In the genomic region with DNA sequence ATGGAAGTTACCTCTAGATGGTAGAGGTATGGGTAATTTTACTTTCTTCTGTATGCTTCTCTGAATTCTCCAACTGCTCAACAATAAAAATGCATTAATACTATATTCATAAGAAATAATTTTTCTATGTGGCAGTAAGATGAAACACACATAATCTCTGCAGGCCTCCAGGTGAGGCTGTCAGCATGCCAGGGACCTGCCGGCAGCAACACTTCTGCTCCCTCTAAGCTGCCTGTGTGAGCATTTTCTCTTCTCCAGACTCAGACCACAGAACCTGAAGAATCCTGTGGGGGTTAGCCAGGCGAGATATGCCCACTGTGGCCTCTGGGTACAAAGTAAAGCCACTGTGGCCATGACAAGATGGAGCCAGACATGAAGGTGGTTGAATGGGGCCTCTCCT, we compare ENCODE assay signal across 15 cellular contexts.
DNase-seq lines count a peak whose midpoint lies in the region; TF ChIP-seq lines count a peak whose summit lies in the region.
"Had no signal": no experiment of that assay in that cellular context is flagged by ENCODE, and none has a peak within 500 bp of the region (broad histone marks: within the 10 kb centered on the region; RNA-seq: fewer than 3 reads in every experiment).

No MANE protein-coding gene starts in this region.

- no TSS peak for BruUV-seq in PC-9 (replicated peaks; lab: Mats Ljungman, UMichigan)

- H3K4me3 ChIP-seq in subcutaneous abdominal adipose tissue (ENCODE audit: low read depth in 1 of 5, low read length in 5 of 5) (no peak overlapping the region), ascending aorta (no peak overlapping the region), PC-9 (no peak overlapping the region)
- H3K4me3 ChIP-seq: GM12878, GM23248, HAP-1, K562 had no signal

- H3K79me2 ChIP-seq in PC-9 (ENCODE audit: low read depth): no peaks in the 10 kb centered on the region

- intact Hi-C loops in ascending aorta (cut with DNase I): no loop called here
- intact Hi-C loops in PC-9 (cut with micrococcal nuclease; ENCODE audit: unreplicated experiment): no loop called here

- in situ Hi-C loops in G401 (cut with HindIII; ENCODE audit: low sequenced_read_pairs): no loop called here

- POLR2A ChIA-PET in PC-9 (lab: Charles Lee; ENCODE audit: unreplicated experiment): no interaction called here

- H3K4me1 ChIP-seq in subcutaneous abdominal adipose tissue (ENCODE audit: control insufficient read depth in 5 of 5, insufficient read depth in 5 of 5, low read length in 5 of 5) (peaks cover 2 to 48% (median 22%) of the 10 kb centered on the region in 5 donors), ascending aorta (peaks cover 6 to 21% of the 10 kb centered on the region in 2 donors), PC-9 (replicated peaks; ENCODE audit: insufficient read depth) (no peaks in the 10 kb centered on the region)
- H3K4me1 ChIP-seq: HAP-1 had no signal

- peak; percentile 69 for DNase-seq in G401 (ENCODE audit: low spot score)
- peak; percentile 59 for DNase-seq in cerebellum (ENCODE audit: low spot score)
- no peak for DNase-seq in NCI-H187 treated with DMSO at 0.1 percent for 48 hours (lab: John Stamatoyannopoulos, UW)
- no peak for DNase-seq in ascending aorta (ENCODE audit: low spot score in 2 of 2)
- no peak for DNase-seq in PC-9
- DNase-seq: ACHN; Calu3; CD8-positive, alpha-beta T cell; DMS79 treated with DMSO at 0.1 percent for 48 hours; GM23248; IMR-90 had no signal

- CTCF ChIA-PET in PC-9 (lab: Charles Lee): no interaction called here

- H3K36me3 ChIP-seq in subcutaneous abdominal adipose tissue (ENCODE audit: control insufficient read depth in 5 of 5, insufficient read depth in 5 of 5, low read length in 5 of 5): peaks cover 4 to 24% (median 16%) of the 10 kb centered on the region in 5 donors
- no peaks in the 10 kb centered on the region for H3K36me3 ChIP-seq in ascending aorta
- H3K36me3 ChIP-seq in PC-9 (ENCODE audit: low read depth): no peaks in the 10 kb centered on the region
- H3K36me3 ChIP-seq: HAP-1 had no signal

- no peak overlapping the region for H2AFZ ChIP-seq in PC-9
- H2AFZ ChIP-seq: GM23248 had no signal

- H3K27ac ChIP-seq in subcutaneous abdominal adipose tissue (ENCODE audit: low read depth, low read length) (peak overlapping the region; percentile 78), ascending aorta (no peak overlapping the region), PC-9 (no peak overlapping the region)
- H3K27ac ChIP-seq: GM23248 had no signal

- no peak overlapping the region for H3K4me2 ChIP-seq in PC-9

- no peaks in the 10 kb centered on the region for H4K20me1 ChIP-seq in PC-9 (ENCODE audit: insufficient read depth)

- no peaks in the 10 kb centered on the region for H3K9me2 ChIP-seq in PC-9 (ENCODE audit: insufficient read depth)

- H3F3A ChIP-seq in PC-9 (ENCODE audit: insufficient read depth, low read depth): no peaks in the 10 kb centered on the region

- H3K9me3 ChIP-seq in subcutaneous abdominal adipose tissue (ENCODE audit: control insufficient read depth in 5 of 5, low read length in 5 of 5) (no peaks in the 10 kb centered on the region), ascending aorta (no peaks in the 10 kb centered on the region), PC-9 (ENCODE audit: insufficient read depth, low read depth) (no peaks in the 10 kb centered on the region)
- H3K9me3 ChIP-seq: HAP-1 had no signal

- TF ChIP-seq CTCF in ascending aorta (IDR thresholded peaks at IDR 0.05) (no peak), PC-9 (conservative IDR thresholded peaks at IDR 0.05) (no peak)

- H3K9ac ChIP-seq in subcutaneous abdominal adipose tissue (ENCODE audit: low read length in 5 of 5): no peak overlapping the region
- H3K9ac ChIP-seq: GM23248 had no signal

- H3K27me3 ChIP-seq in subcutaneous abdominal adipose tissue (ENCODE audit: control insufficient read depth in 5 of 5, insufficient read depth in 4 of 5, low read length in 5 of 5) (no peaks in the 10 kb centered on the region), ascending aorta (no peaks in the 10 kb centered on the region), PC-9 (ENCODE audit: insufficient read depth, low read depth) (no peaks in the 10 kb centered on the region; the same call in 1 of the 2 replicates)

Comparison
In these comparisons a context has a peak if more than half of its experiments do, and no peak if none do; other contexts are left out.
1. DNase-seq: peak in G401 (single experiment) and cerebellum (single experiment); none in NCI-H187 treated with DMSO at 0.1 percent for 48 hours (single experiment), ascending aorta (0 of 2) and PC-9 (0 of 2).